Comparison of ENCODE assay signal across 1 cellular context in genomic region chr20:41047279-41047974, GRCh38.
TF ChIP-seq lines count a peak whose summit lies in the region.

No MANE protein-coding gene starts in this region.

TF ChIP-seq in WTC11, 78 proteins besides CTCF, POLR2A, EP300 and RAD21 (continued from another document):
- TF ChIP-seq, protein P1, sequence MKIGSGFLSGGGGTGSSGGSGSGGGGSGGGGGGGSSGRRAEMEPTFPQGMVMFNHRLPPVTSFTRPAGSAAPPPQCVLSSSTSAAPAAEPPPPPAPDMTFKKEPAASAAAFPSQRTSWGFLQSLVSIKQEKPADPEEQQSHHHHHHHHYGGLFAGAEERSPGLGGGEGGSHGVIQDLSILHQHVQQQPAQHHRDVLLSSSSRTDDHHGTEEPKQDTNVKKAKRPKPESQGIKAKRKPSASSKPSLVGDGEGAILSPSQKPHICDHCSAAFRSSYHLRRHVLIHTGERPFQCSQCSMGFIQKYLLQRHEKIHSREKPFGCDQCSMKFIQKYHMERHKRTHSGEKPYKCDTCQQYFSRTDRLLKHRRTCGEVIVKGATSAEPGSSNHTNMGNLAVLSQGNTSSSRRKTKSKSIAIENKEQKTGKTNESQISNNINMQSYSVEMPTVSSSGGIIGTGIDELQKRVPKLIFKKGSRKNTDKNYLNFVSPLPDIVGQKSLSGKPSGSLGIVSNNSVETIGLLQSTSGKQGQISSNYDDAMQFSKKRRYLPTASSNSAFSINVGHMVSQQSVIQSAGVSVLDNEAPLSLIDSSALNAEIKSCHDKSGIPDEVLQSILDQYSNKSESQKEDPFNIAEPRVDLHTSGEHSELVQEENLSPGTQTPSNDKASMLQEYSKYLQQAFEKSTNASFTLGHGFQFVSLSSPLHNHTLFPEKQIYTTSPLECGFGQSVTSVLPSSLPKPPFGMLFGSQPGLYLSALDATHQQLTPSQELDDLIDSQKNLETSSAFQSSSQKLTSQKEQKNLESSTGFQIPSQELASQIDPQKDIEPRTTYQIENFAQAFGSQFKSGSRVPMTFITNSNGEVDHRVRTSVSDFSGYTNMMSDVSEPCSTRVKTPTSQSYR (CRISPR knock-in tag; IDR thresholded peaks at IDR 0.05), result no peak
- TF ChIP-seq ZNF232 (CRISPR knock-in tag; IDR thresholded peaks at IDR 0.05), result no peak
- TF ChIP-seq, protein P2, sequence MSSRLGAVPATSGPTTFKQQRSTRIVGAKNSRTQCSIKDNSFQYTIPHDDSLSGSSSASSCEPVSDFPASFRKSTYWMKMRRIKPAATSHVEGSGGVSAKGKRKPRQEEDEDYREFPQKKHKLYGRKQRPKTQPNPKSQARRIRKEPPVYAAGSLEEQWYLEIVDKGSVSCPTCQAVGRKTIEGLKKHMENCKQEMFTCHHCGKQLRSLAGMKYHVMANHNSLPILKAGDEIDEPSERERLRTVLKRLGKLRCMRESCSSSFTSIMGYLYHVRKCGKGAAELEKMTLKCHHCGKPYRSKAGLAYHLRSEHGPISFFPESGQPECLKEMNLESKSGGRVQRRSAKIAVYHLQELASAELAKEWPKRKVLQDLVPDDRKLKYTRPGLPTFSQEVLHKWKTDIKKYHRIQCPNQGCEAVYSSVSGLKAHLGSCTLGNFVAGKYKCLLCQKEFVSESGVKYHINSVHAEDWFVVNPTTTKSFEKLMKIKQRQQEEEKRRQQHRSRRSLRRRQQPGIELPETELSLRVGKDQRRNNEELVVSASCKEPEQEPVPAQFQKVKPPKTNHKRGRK (CRISPR knock-in tag; IDR thresholded peaks at IDR 0.05; ENCODE audit: borderline replicate concordance), result no peak
